ENCODE assay signal across 11 cellular contexts in the genomic region with DNA sequence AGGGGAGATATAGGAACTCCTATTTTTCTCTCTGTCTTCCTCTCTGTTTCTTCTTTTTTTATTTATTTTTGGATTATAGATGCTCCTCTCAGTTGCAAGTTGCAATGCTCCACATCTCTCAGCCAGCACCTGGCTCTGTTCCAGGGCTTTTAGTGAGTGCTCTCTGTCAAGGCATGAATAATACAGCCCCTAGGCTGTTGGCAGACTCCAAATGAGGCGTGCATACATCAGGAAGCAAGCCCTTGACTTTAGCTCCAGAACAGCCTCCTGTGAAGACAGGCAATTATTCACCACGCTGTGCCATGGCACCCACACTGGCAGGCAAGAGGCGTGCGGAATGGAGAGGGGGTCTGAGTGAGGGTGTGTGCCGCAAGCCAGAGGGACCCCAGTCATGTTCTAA.
DNase-seq lines count a peak whose midpoint lies in the region; ATAC-seq lines count a peak whose summit lies in the region.
"Had no signal": no experiment of that assay in that cellular context is flagged by ENCODE, and none has a peak within 500 bp of the region (broad histone marks: within the 10 kb centered on the region; RNA-seq: fewer than 3 reads in every experiment).

No MANE protein-coding gene starts in this region.

- ATAC-seq in aorta (ENCODE audit: low FRiP score), result no peak
- ATAC-seq: CD8-positive, alpha-beta T cell had no signal

- H2AFZ ChIP-seq in trophoblast cell (ENCODE audit: insufficient read depth, low read length, poor library complexity), result no peak overlapping the region

- no peak overlapping the region for H4K91ac ChIP-seq in trophoblast cell (ENCODE audit: low read depth, low read length)

- no peak overlapping the region for H2BK12ac ChIP-seq in trophoblast cell (ENCODE audit: low read length)

- no peak overlapping the region for H3K27ac ChIP-seq in trophoblast cell (ENCODE audit: low read depth, low read length)
- no peak overlapping the region for H3K27ac ChIP-seq in aorta (ENCODE audit: low read depth in 1 of 2, low read length in 2 of 2)
- H3K27ac ChIP-seq: upper lobe of left lung had no signal

- H3K9ac ChIP-seq in trophoblast cell (ENCODE audit: low read length), result no peak overlapping the region

- no peak overlapping the region for H3K4me2 ChIP-seq in trophoblast cell (ENCODE audit: low read length)

- H2BK5ac ChIP-seq in trophoblast cell (ENCODE audit: low read depth, low read length, poor library complexity), result no peak overlapping the region

- H3K4me3 ChIP-seq in trophoblast cell (ENCODE audit: low read depth, low read length) (no peak overlapping the region), aorta (ENCODE audit: low read length in 2 of 2) (no peak overlapping the region)
- H3K4me3 ChIP-seq: upper lobe of left lung had no signal

- no peak overlapping the region for H3K4ac ChIP-seq in trophoblast cell (ENCODE audit: low read depth, low read length)

- H2BK120ac ChIP-seq in trophoblast cell (ENCODE audit: insufficient read depth, low read length, poor library complexity), result no peak overlapping the region

- H3K36me3 ChIP-seq in trophoblast cell (ENCODE audit: control insufficient read depth in 1 of 2, insufficient read depth in 2 of 2, low read length in 2 of 2) (no peaks in the 10 kb centered on the region), aorta (ENCODE audit: control insufficient read depth in 1 of 2, insufficient read depth in 2 of 2, low read length in 1 of 2) (no peaks in the 10 kb centered on the region)
- H3K36me3 ChIP-seq: upper lobe of left lung had no signal

- no peak overlapping the region for H2AK5ac ChIP-seq in trophoblast cell (ENCODE audit: low read length)

- H3K18ac ChIP-seq in trophoblast cell (ENCODE audit: low read length), result no peak overlapping the region

- H3K9me3 ChIP-seq in trophoblast cell (ENCODE audit: insufficient read depth, low read depth, low read length) (no peaks in the 10 kb centered on the region), aorta (ENCODE audit: control insufficient read depth, low read length) (no peaks in the 10 kb centered on the region)
- H3K9me3 ChIP-seq: upper lobe of left lung had no signal

- H4K8ac ChIP-seq in trophoblast cell (ENCODE audit: low read depth, low read length), result no peak overlapping the region

- H3K27me3 ChIP-seq in trophoblast cell (ENCODE audit: insufficient read depth, low read length) (no peaks in the 10 kb centered on the region), aorta (ENCODE audit: control insufficient read depth in 1 of 2, insufficient read depth in 2 of 2, low read length in 1 of 2) (no peaks in the 10 kb centered on the region)
- H3K27me3 ChIP-seq: upper lobe of left lung had no signal

- H3K23ac ChIP-seq in trophoblast cell (ENCODE audit: low read length), result no peak overlapping the region

- DNase-seq in DMS 273 (lab: John Stamatoyannopoulos, UW; ENCODE audit: unreplicated experiment), result peak; percentile 91
- DNase-seq in NCI-H2081 treated with DMSO at 0.1 percent for 48 hours (lab: John Stamatoyannopoulos, UW), result peak; percentile 95
- peak; percentile 89 for DNase-seq in astrocyte of the hippocampus (ENCODE audit: low read depth, low spot score)
- peak; percentile 63 for DNase-seq in kidney tubule cell (ENCODE audit: low spot score)
- no peak for DNase-seq in trophoblast cell
- DNase-seq in DMS114 treated with DMSO at 0.1 percent for 48 hours (lab: John Stamatoyannopoulos, UW; ENCODE audit: unreplicated experiment), result no peak
- DNase-seq in aorta, result no peak
- DNase-seq in ecto neural progenitor cell (ENCODE audit: low spot score), result no peak
- DNase-seq: activated CD4-positive, alpha-beta T cell treated with anti-CD3 and anti-CD28 coated beads, Interleukin-2, amount 50 U/mL, for 1 hour; CD8-positive, alpha-beta T cell; upper lobe of left lung had no signal

- H3K4me1 ChIP-seq in trophoblast cell (ENCODE audit: control insufficient read depth in 1 of 2, insufficient read depth in 2 of 2, low read length in 2 of 2) (no peaks in the 10 kb centered on the region), aorta (ENCODE audit: control insufficient read depth in 1 of 2, insufficient read depth in 2 of 2, low read length in 2 of 2) (no peaks in the 10 kb centered on the region)
- H3K4me1 ChIP-seq: upper lobe of left lung had no signal

- H3K79me2 ChIP-seq in trophoblast cell (ENCODE audit: control insufficient read depth, insufficient read depth, low read length, poor library complexity), result no peaks in the 10 kb centered on the region

- intact Hi-C loops in aorta (cut with DNase I), result no loop called here

- no CpG with 5 or more reads among the region's 5 CpGs for WGBS in trophoblast cell (ENCODE audit: extremely low coverage, insufficient coverage, insufficient read length)
- 51 to 56% methylated on average over 5 of the region's 5 CpGs for WGBS in aorta, 2 donors

- no peaks in the 10 kb centered on the region for H3K79me1 ChIP-seq in trophoblast cell (ENCODE audit: low read length)

- H4K12ac ChIP-seq in trophoblast cell (ENCODE audit: low read depth, low read length), result no peak overlapping the region

- H3K14ac ChIP-seq in trophoblast cell (ENCODE audit: low read length), result no peak overlapping the region

Comparison
In these comparisons a context has a peak if more than half of its experiments do, and no peak if none do; other contexts are left out.
1. DNase-seq: peak in DMS 273 (single experiment), NCI-H2081 treated with DMSO at 0.1 percent for 48 hours (single experiment), astrocyte of the hippocampus (single experiment) and kidney tubule cell (single experiment); none in trophoblast cell (0 of 2), DMS114 treated with DMSO at 0.1 percent for 48 hours (single experiment), aorta (0 of 2) and ecto neural progenitor cell (single experiment).